Comparison of ENCODE assay signal across 17 cellular contexts in genomic region chr21:28089599-28090421, GRCh38.
A peak's percentile ranks its signal among the peaks of the same experiment; 100 is the strongest.
DNase-seq lines count a peak whose midpoint lies in the region; TF ChIP-seq lines count a peak whose summit lies in the region.
"Had no signal": no experiment of that assay in that cellular context is flagged by ENCODE, and none has a peak within 500 bp of the region (broad histone marks: within the 10 kb centered on the region; RNA-seq: fewer than 3 reads in every experiment).

No MANE protein-coding gene starts in this region.

- H3K36me3 Mint-ChIP-seq in type B pancreatic cell = no peaks in the 10 kb centered on the region

- no peak overlapping the region for H3K4me2 ChIP-seq in OCI-LY7 (ENCODE audit: low read length)

- no peaks in the 10 kb centered on the region for H3K36me3 ChIP-seq in OCI-LY7 (ENCODE audit: insufficient read depth, low read length)

- no peaks in the 10 kb centered on the region for H3K4me1 Mint-ChIP-seq in type B pancreatic cell (ENCODE audit: unreplicated experiment)
- H3K4me1 Mint-ChIP-seq: T-helper 17 cell had no signal

- TF ChIP-seq CTCF in OCI-LY7 (conservative IDR thresholded peaks at IDR 0.05; ENCODE audit: low read length) (peak; percentile 24; the same call in 1 of the 2 replicates), epithelial cell of proximal tubule (conservative IDR thresholded peaks at IDR 0.05; ENCODE audit: low read depth, low read length) (peak; percentile 16), type B pancreatic cell (conservative IDR thresholded peaks at IDR 0.05) (no peak)

- H3K4me3 Mint-ChIP-seq in type B pancreatic cell = peak overlapping the region; percentile 48
- H3K4me3 Mint-ChIP-seq: activated T-helper 1 cell treated with anti-CD3 and anti-CD28 coated beads, Interleukin-12 subunit alpha, Interleukin-12 subunit beta, Interleukin-2, Interleukin-4 antibody, amounts not matched to agents 30 ng/mL and 10 ng/mL and 1 ng/mL, durations not matched to agents 14 hours and 24 hours and 36 hours; T-helper 17 cell had no signal

- peak overlapping the region; percentile 46 for H3K27ac Mint-ChIP-seq in type B pancreatic cell
- H3K27ac Mint-ChIP-seq: activated T-helper 1 cell treated with anti-CD3 and anti-CD28 coated beads, Interleukin-12 subunit alpha, Interleukin-12 subunit beta, Interleukin-2, Interleukin-4 antibody, amounts not matched to agents 30 ng/mL and 10 ng/mL and 1 ng/mL, durations not matched to agents 14 hours and 24 hours and 36 hours; T-helper 17 cell had no signal

- no peaks in the 10 kb centered on the region for H4K20me1 ChIP-seq in OCI-LY7 (ENCODE audit: insufficient read depth, low read length)

- POLR2A ChIA-PET in OCI-LY7 (lab: Charles Lee) = interaction anchor here (0.5 to 1.4 kb wide), 3 partner anchors 9 to 673 kb away, joined by 3 to 4 read pairs (median 3); no protein-coding TSS in a partner anchor

- no peaks in the 10 kb centered on the region for H3K79me2 ChIP-seq in OCI-LY7 (ENCODE audit: insufficient read depth, low read depth, low read length)

- H3K9me2 ChIP-seq in OCI-LY7 (ENCODE audit: insufficient read depth, low read length) = no peaks in the 10 kb centered on the region

- BruUV-seq in OCI-LY7 (replicated peaks; lab: Mats Ljungman, UMichigan) = no TSS peak

- CTCF ChIA-PET in OCI-LY7 (lab: Charles Lee; ENCODE audit: unreplicated experiment) = no interaction called here

- H3K4me3 ChIP-seq in OCI-LY7 (ENCODE audit: low read depth, low read length, poor library complexity, severe bottlenecking) = no peak overlapping the region
- peak overlapping the region; percentile 61 for H3K4me3 ChIP-seq in epithelial cell of proximal tubule (ENCODE audit: low read depth, low read length)
- H3K4me3 ChIP-seq: GM12878 had no signal

- peaks cover 11% of the 10 kb centered on the region; the same call in 1 of the 2 replicates for H3K9me3 ChIP-seq in OCI-LY7 (ENCODE audit: low read length)

- intact Hi-C loops in OCI-LY7 (cut with micrococcal nuclease; ENCODE audit: unreplicated experiment) = no loop called here

- H3K27ac ChIP-seq in OCI-LY7 (ENCODE audit: low read depth, low read length, poor library complexity, severe bottlenecking) = no peak overlapping the region
- H3K27ac ChIP-seq: C4-2B had no signal

- DNase-seq in OCI-LY7 (ENCODE audit: low spot score) (no peak), epithelial cell of proximal tubule (ENCODE audit: low read depth) (no peak), left kidney (ENCODE audit: low read depth, low spot score) (peak; percentile 12), type B pancreatic cell (ENCODE audit: extremely low spot score, unreplicated experiment) (no peak), SW 1271 (lab: John Stamatoyannopoulos, UW) (no peak), D341Med (ENCODE audit: low spot score) (no peak), SIG-M5 treated with dmso at 0.1 percent for 504 hours (lab: John Stamatoyannopoulos, UW; ENCODE audit: unreplicated experiment) (no peak)
- DNase-seq: amygdala; dermis blood vessel endothelial cell; foreskin fibroblast; NCI-H1092 treated with DMSO at 0.1 percent for 48 hours; NCI-H510A; stimulated activated CD4-positive, alpha-beta T cell treated with anti-CD3 and anti-CD28 coated beads, Interleukin-2, amount 100 ng/mL, for 48 hours; T-helper 17 cell had no signal

- H3K4me1 ChIP-seq in OCI-LY7 (ENCODE audit: insufficient read depth, low read length, poor library complexity, severe bottlenecking) = peaks cover 27% of the 10 kb centered on the region

- peaks cover 11% of the 10 kb centered on the region for H3K9me3 Mint-ChIP-seq in type B pancreatic cell

- peak overlapping the region; percentile 6; the same call in 1 of the 2 replicates for H2AFZ ChIP-seq in OCI-LY7 (ENCODE audit: low read length)

- no peaks in the 10 kb centered on the region for H3K27me3 Mint-ChIP-seq in type B pancreatic cell
- H3K27me3 Mint-ChIP-seq: T-helper 17 cell had no signal
